ENCODE assay signal across 8 cellular contexts in the genomic region with DNA sequence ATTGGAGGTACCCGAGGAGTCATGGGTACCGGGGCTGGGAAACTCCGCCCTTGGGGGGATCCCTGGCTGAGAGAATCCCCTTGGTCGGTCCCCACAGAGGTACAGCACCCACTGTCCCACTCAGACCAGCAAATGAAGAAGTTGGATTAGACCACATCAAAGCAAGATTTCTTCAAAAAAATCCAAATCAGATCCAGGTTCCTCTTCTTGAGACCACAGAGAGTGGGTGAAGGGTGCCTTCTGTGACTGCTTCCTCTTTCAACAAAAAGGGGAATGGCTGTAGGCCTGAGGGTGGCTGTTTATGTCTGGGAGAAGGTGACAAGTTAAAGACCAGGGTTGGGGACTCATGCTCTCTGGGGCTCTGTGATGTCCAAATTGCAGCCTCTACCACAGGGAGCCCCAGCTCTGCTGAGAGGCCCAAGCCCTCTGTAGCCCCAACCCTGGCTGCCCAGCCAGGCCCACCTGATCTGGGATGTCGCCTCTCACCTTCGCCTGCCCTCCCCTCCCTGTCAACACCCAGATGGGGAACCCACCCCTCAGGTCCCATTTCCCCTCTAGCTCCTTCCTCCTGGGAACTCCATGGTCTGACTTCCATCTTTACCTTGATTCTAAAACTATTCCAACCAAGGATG. TPM values are rescaled to one million over a fixed set of nuclear protein-coding genes. Genes with fewer than 3 reads are reported as not detected.
A peak's percentile ranks its signal among the peaks of the same experiment; 100 is the strongest.
DNase-seq lines count a peak whose midpoint lies in the region; ATAC-seq lines count a peak whose summit lies in the region.

No MANE protein-coding gene starts in this region.

- intact Hi-C loops in left colon (cut with DNase I, micrococcal nuclease) = no loop called here

- ATAC-seq in GM19463 (IDR thresholded peaks at IDR 0.05; ENCODE audit: unreplicated experiment) (peak; percentile 79), HG03280 (IDR thresholded peaks at IDR 0.05; ENCODE audit: unreplicated experiment) (peak; percentile 76), left colon (no peak)

- peak; percentile 68 for DNase-seq in GDM1 (lab: John Stamatoyannopoulos, UW)
- DNase-seq in activated CD4-positive, CD25-positive, alpha-beta regulatory T cell treated with anti-CD3 and anti-CD28 coated beads, Interleukin-2, amount 50 U/mL, for 72 hours = peak; percentile 24
- no peak for DNase-seq in NCI-H1048 (lab: John Stamatoyannopoulos, UW)
- DNase-seq in NCI-H2171 (lab: John Stamatoyannopoulos, UW) = no peak
- DNase-seq in left colon = no peak
- no peak for DNase-seq in NCI-H2029 treated with DMSO at 0.1 percent for 48 hours (lab: John Stamatoyannopoulos, UW)

RNA-seq across cellular contexts. Expression of gene ZFP36L1, which starts 50.9 kb away (rescaled TPM):
- 100 to 1,000 TPM in 1 of 2 donors, 10 to 100 TPM in 1; 79.2 to 127 TPM for total RNA-seq in left colon

Comparison
In these comparisons a context has a peak if more than half of its experiments do, and no peak if none do; other contexts are left out.
1. DNase-seq: peak in GDM1 (single experiment) and activated CD4-positive, CD25-positive, alpha-beta regulatory T cell treated with anti-CD3 and anti-CD28 coated beads, Interleukin-2, amount 50 U/mL, for 72 hours (single experiment); none in NCI-H1048 (single experiment), NCI-H2171 (single experiment), left colon (0 of 2) and NCI-H2029 treated with DMSO at 0.1 percent for 48 hours (single experiment).